ENCODE assay signal across 14 cellular contexts in genomic region chr10:6074489-6075301, GRCh38. TPM values are rescaled to one million over a fixed set of nuclear protein-coding genes. Genes with fewer than 3 reads are reported as not detected.
A peak's percentile ranks its signal among the peaks of the same experiment; 100 is the strongest.
DNase-seq lines count a peak whose midpoint lies in the region; ATAC-seq, FAIRE-seq and TF ChIP-seq lines count a peak whose summit lies in the region.
"Had no signal": no experiment of that assay in that cellular context is flagged by ENCODE, and none has a peak within 500 bp of the region (broad histone marks: within the 10 kb centered on the region; RNA-seq: fewer than 3 reads in every experiment).

No MANE protein-coding gene starts in this region.

- BruUV-seq in MCF 10A (replicated peaks; lab: Mats Ljungman, UMichigan): no TSS peak

- no peak overlapping the region for H3K27ac Mint-ChIP-seq in MCF 10A (ENCODE audit: low read depth, unreplicated experiment)
- peak overlapping the region; percentile 99 for H3K27ac Mint-ChIP-seq in stimulated activated memory B cell treated with anti-CD40 and anti-IgM and Interleukin-4, amounts not matched to agents 10 μg/mL and 1 μg/mL and 100 μg/mL, for 72 hours
- peak overlapping the region in 1 of 8 donors; percentile 30 for H3K27ac Mint-ChIP-seq in CD8-positive, alpha-beta memory T cell

- peak overlapping the region; percentile 42 to 69 for H3K27ac ChIP-seq in breast epithelium
- H3K27ac ChIP-seq in CD8-positive, alpha-beta memory T cell (ENCODE audit: low read depth, low read length): no peak overlapping the region

- no peaks in the 10 kb centered on the region for H3K4me1 ChIP-seq in breast epithelium
- H3K4me1 ChIP-seq in CD8-positive, alpha-beta memory T cell (ENCODE audit: insufficient read depth, low read length): peaks cover 34% of the 10 kb centered on the region

- H3K4me3 Mint-ChIP-seq in MCF 10A (ENCODE audit: unreplicated experiment): no peak overlapping the region
- no peak overlapping the region for H3K4me3 Mint-ChIP-seq in stimulated activated memory B cell treated with anti-CD40 and anti-IgM and Interleukin-4, amounts not matched to agents 10 μg/mL and 1 μg/mL and 100 μg/mL, for 72 hours
- peak overlapping the region in 3 of 7 donors; percentile 15 to 45 (median 21) for H3K4me3 Mint-ChIP-seq in CD8-positive, alpha-beta memory T cell

- H3K9me3 ChIP-seq in breast epithelium: no peaks in the 10 kb centered on the region
- no peaks in the 10 kb centered on the region for H3K9me3 ChIP-seq in CD8-positive, alpha-beta memory T cell (ENCODE audit: low read length)
- H3K9me3 ChIP-seq: BLaER1 treated with 17β-estradiol and CSF1 and Interleukin-3, amounts not matched to agents 10 nM and 100 nM had no signal

- POLR2A ChIA-PET in MCF 10A (lab: Yijun Ruan, JAX): no interaction called here
- POLR2A ChIA-PET in CD8-positive, alpha-beta memory T cell (lab: Charles Lee): no interaction called here

- no peak for TF ChIP-seq POLR2A in breast epithelium (IDR thresholded peaks at IDR 0.05)

- H3K36me3 ChIP-seq in breast epithelium (no peaks in the 10 kb centered on the region), bronchial epithelial cell (ENCODE audit: control insufficient read depth, insufficient read depth, low read length) (no peaks in the 10 kb centered on the region)
- no peaks in the 10 kb centered on the region for H3K36me3 ChIP-seq in CD8-positive, alpha-beta memory T cell (ENCODE audit: insufficient read depth, low read length)
- H3K36me3 ChIP-seq: BLaER1 treated with 17β-estradiol and CSF1 and Interleukin-3, amounts not matched to agents 10 nM and 100 nM had no signal

- H3K4me1 Mint-ChIP-seq in MCF 10A (ENCODE audit: insufficient read depth, unreplicated experiment): no peaks in the 10 kb centered on the region
- H3K4me1 Mint-ChIP-seq in stimulated activated memory B cell treated with anti-CD40 and anti-IgM and Interleukin-4, amounts not matched to agents 10 μg/mL and 1 μg/mL and 100 μg/mL, for 72 hours: peaks cover 50% of the 10 kb centered on the region
- H3K4me1 Mint-ChIP-seq in CD8-positive, alpha-beta memory T cell: peaks cover 15 to 40% (median 36%) of the 10 kb centered on the region in 3 donors

- H3K27me3 ChIP-seq in breast epithelium (no peaks in the 10 kb centered on the region), bronchial epithelial cell (ENCODE audit: control insufficient read depth, insufficient read depth, low read length) (no peaks in the 10 kb centered on the region)
- peaks cover 4% of the 10 kb centered on the region for H3K27me3 ChIP-seq in CD8-positive, alpha-beta memory T cell (ENCODE audit: insufficient read depth, low read length, poor library complexity, severe bottlenecking)
- H3K27me3 ChIP-seq: BLaER1 treated with 17β-estradiol and CSF1 and Interleukin-3, amounts not matched to agents 10 nM and 100 nM had no signal

- no peaks in the 10 kb centered on the region for H3K36me3 Mint-ChIP-seq in MCF 10A (ENCODE audit: insufficient read depth, unreplicated experiment)
- H3K36me3 Mint-ChIP-seq in stimulated activated memory B cell treated with anti-CD40 and anti-IgM and Interleukin-4, amounts not matched to agents 10 μg/mL and 1 μg/mL and 100 μg/mL, for 72 hours: peaks cover 6% of the 10 kb centered on the region
- no peaks in the 10 kb centered on the region for H3K36me3 Mint-ChIP-seq in CD8-positive, alpha-beta memory T cell

- H3K4me3 ChIP-seq in breast epithelium (peak overlapping the region in 1 of 3 donors; percentile 51), bronchial epithelial cell (ENCODE audit: low read depth, low read length) (no peak overlapping the region)
- H3K4me3 ChIP-seq in CD8-positive, alpha-beta memory T cell (ENCODE audit: low read length): no peak overlapping the region
- H3K4me3 ChIP-seq: BLaER1 treated with 17β-estradiol and CSF1 and Interleukin-3, amounts not matched to agents 10 nM and 100 nM had no signal

- H3K9me3 Mint-ChIP-seq in MCF 10A (ENCODE audit: unreplicated experiment): no peaks in the 10 kb centered on the region
- no peaks in the 10 kb centered on the region for H3K9me3 Mint-ChIP-seq in stimulated activated memory B cell treated with anti-CD40 and anti-IgM and Interleukin-4, amounts not matched to agents 10 μg/mL and 1 μg/mL and 100 μg/mL, for 72 hours
- peaks cover 0 to 2% (median 0%) of the 10 kb centered on the region in 5 donors for H3K9me3 Mint-ChIP-seq in CD8-positive, alpha-beta memory T cell

- no peak for DNase-seq in breast epithelium (ENCODE audit: low spot score in 2 of 2)
- no peak for DNase-seq in MCF 10A (ENCODE audit: unreplicated experiment)
- peak; percentile 42 for DNase-seq in bronchial epithelial cell (ENCODE audit: low read depth)
- no peak for DNase-seq in CD8-positive, alpha-beta memory T cell
- no peak for DNase-seq in NCI-H1436 treated with DMSO at 0.1 percent for 48 hours (lab: John Stamatoyannopoulos, UW)
- DNase-seq: SHP77; stimulated activated naive CD4-positive, alpha-beta T cell treated with Interleukin-2 at 50 U/mL for 16 hours had no signal

- CTCF ChIA-PET in MCF 10A (lab: Yijun Ruan, JAX): interaction anchor here (0.6 to 1.2 kb wide), 3 partner anchors 12 to 124 kb away, joined by 3 read pairs; no protein-coding TSS in a partner anchor
- CTCF ChIA-PET in CD8-positive, alpha-beta memory T cell (lab: Charles Lee): interaction anchor here (1.1 to 4.4 kb wide), 3 partner anchors 12 to 24 kb away, joined by 3 to 23 read pairs (median 7); partner anchors contain the start of gene IL2RA

- ATAC-seq in SK-N-SH treated with all-trans-retinoic acid at 6 μM for 48 hours (peak; percentile 77), GM21737 (IDR thresholded peaks at IDR 0.05; ENCODE audit: unreplicated experiment) (no peak)
- ATAC-seq in stimulated activated memory B cell treated with anti-CD40 and anti-IgM and Interleukin-4, amounts not matched to agents 10 μg/mL and 1 μg/mL and 100 μg/mL, for 72 hours: no peak

- intact Hi-C loops in breast epithelium (cut with DNase I; ENCODE audit: low total_unique reads) (no loop called here), MCF 10A (cut with micrococcal nuclease) (no loop called here)

- TF ChIP-seq CTCF in breast epithelium (IDR thresholded peaks at IDR 0.05) (no peak), MCF 10A (IDR thresholded peaks at IDR 0.05; ENCODE audit: unreplicated experiment) (no peak), bronchial epithelial cell (IDR thresholded peaks at IDR 0.05; ENCODE audit: insufficient read depth, low read length, severe bottlenecking) (no peak)

- peak; percentile 73 for FAIRE-seq in bronchial epithelial cell (lab: Jason Lieb, UNC)
- FAIRE-seq: GM19239 had no signal

- peaks cover 79% of the 10 kb centered on the region for H3K27me3 Mint-ChIP-seq in MCF 10A (ENCODE audit: insufficient read depth, unreplicated experiment)
- no peaks in the 10 kb centered on the region for H3K27me3 Mint-ChIP-seq in stimulated activated memory B cell treated with anti-CD40 and anti-IgM and Interleukin-4, amounts not matched to agents 10 μg/mL and 1 μg/mL and 100 μg/mL, for 72 hours
- H3K27me3 Mint-ChIP-seq in CD8-positive, alpha-beta memory T cell: peaks cover 5 to 15% of the 10 kb centered on the region in 2 donors

TF ChIP-seq in SK-N-SH treated with all-trans-retinoic acid at 6 μM for 48 hours, 23 proteins besides CTCF, POLR2A, EP300 and RAD21:
- TF ChIP-seq ISL1 (CRISPR knock-in tag; IDR thresholded peaks at IDR 0.05): 0 out of 2 replicates have a peak, but pooled peaks have one; percentile 18
- no peak for TF ChIP-seq POU6F1 (CRISPR knock-in tag; IDR thresholded peaks at IDR 0.05; ENCODE audit: borderline replicate concordance, low read depth)

RNA-seq across cellular contexts. Expression of gene IL2RA, which starts 12.5 kb away (rescaled TPM):
- total RNA-seq in breast epithelium (1 to 10 TPM in 1 of 3 donors, under 1 TPM in 2; 0.33 to 1.3 (median 0.88) TPM), MCF 10A (2022) (not detected in 2 replicates), bronchial epithelial cell (not detected in 2 replicates)
- 1,000 to 10,000 TPM; 1,178 to 1,224 TPM for total RNA-seq in CD8-positive, alpha-beta memory T cell
- 8.3 TPM for polyA plus RNA-seq in CD8-positive, alpha-beta memory T cell
- total RNA-seq: dermis microvascular lymphatic vessel endothelial cell, myocyte had no signal

RNA-seq across cellular contexts. Expression of gene RBM17, which starts 14.1 kb away (rescaled TPM):
- 10 to 100 TPM; 62.4 to 72.4 (median 68.2) TPM for total RNA-seq in breast epithelium
- 113 and 128 TPM in 2 replicates for total RNA-seq in MCF 10A (2022)
- 33.2 and 45.4 TPM in 2 replicates for total RNA-seq in bronchial epithelial cell
- 100 to 1,000 TPM; 269 to 282 TPM for total RNA-seq in CD8-positive, alpha-beta memory T cell
- 91.8 TPM for polyA plus RNA-seq in CD8-positive, alpha-beta memory T cell

Comparison
In these comparisons a context has a peak if more than half of its experiments do, and no peak if none do; other contexts are left out.
1. RNA of gene IL2RA, which starts 12.5 kb away (total RNA-seq): 1,178 to 1,224 TPM in CD8-positive, alpha-beta memory T cell; 0.33 to 1.3 TPM in breast epithelium, not detected in MCF 10A and not detected in bronchial epithelial cell; every median in the first group is over 100 times any median in the second.